Comparison of ENCODE assay signal across 20 cellular contexts in genomic region chr7:134366481-134366880, GRCh38. TPM values are rescaled to one million over a fixed set of nuclear protein-coding genes. Genes with fewer than 3 reads are reported as not detected.
DNase-seq lines count a peak whose midpoint lies in the region; ATAC-seq and TF ChIP-seq lines count a peak whose summit lies in the region.
"Had no signal": no experiment of that assay in that cellular context is flagged by ENCODE, and none has a peak within 500 bp of the region (broad histone marks: within the 10 kb centered on the region; RNA-seq: fewer than 3 reads in every experiment).

No MANE protein-coding gene starts in this region.

- no peaks in the 10 kb centered on the region for H3K79me1 ChIP-seq in trophoblast cell (ENCODE audit: low read length)

- H3K9me3 Mint-ChIP-seq in MCF 10A (ENCODE audit: unreplicated experiment): no peaks in the 10 kb centered on the region
- H3K9me3 Mint-ChIP-seq in CD4-positive, alpha-beta T cell: no peaks in the 10 kb centered on the region

- H4K12ac ChIP-seq in trophoblast cell (ENCODE audit: low read depth, low read length): no peak overlapping the region

- no peaks in the 10 kb centered on the region for H3K36me3 Mint-ChIP-seq in MCF 10A (ENCODE audit: insufficient read depth, unreplicated experiment)
- no peaks in the 10 kb centered on the region for H3K36me3 Mint-ChIP-seq in CD4-positive, alpha-beta T cell (ENCODE audit: low read depth)
- H3K36me3 Mint-ChIP-seq: CD14-positive monocyte had no signal

- H3K14ac ChIP-seq in trophoblast cell (ENCODE audit: low read length): no peak overlapping the region

- H2BK120ac ChIP-seq in trophoblast cell (ENCODE audit: insufficient read depth, low read length, poor library complexity): no peak overlapping the region

- no peak overlapping the region for H4K8ac ChIP-seq in trophoblast cell (ENCODE audit: low read depth, low read length)

- peaks cover 62% of the 10 kb centered on the region for H3K4me1 Mint-ChIP-seq in MCF 10A (ENCODE audit: insufficient read depth, unreplicated experiment)
- no peaks in the 10 kb centered on the region for H3K4me1 Mint-ChIP-seq in CD4-positive, alpha-beta T cell (ENCODE audit: low read depth)

- H3K36me3 ChIP-seq in breast epithelium: no peaks in the 10 kb centered on the region
- H3K36me3 ChIP-seq in mammary epithelial cell (ENCODE audit: insufficient read depth, low read length): no peaks in the 10 kb centered on the region
- H3K36me3 ChIP-seq in stomach: no peaks in the 10 kb centered on the region
- H3K36me3 ChIP-seq in trophoblast cell (ENCODE audit: control insufficient read depth in 1 of 2, insufficient read depth in 2 of 2, low read length in 2 of 2): no peaks in the 10 kb centered on the region
- H3K36me3 ChIP-seq: Peyer's patch had no signal

- no peaks in the 10 kb centered on the region for H3K27me3 Mint-ChIP-seq in MCF 10A (ENCODE audit: insufficient read depth, unreplicated experiment)
- peaks cover 43% of the 10 kb centered on the region for H3K27me3 Mint-ChIP-seq in CD4-positive, alpha-beta T cell

- no peak overlapping the region for H3K23ac ChIP-seq in trophoblast cell (ENCODE audit: low read length)

- in situ Hi-C loops in mammary epithelial cell (cut with MboI; ENCODE audit: low sequenced_read_pairs in 2 of 2): no loop called here

- H3K4me2 ChIP-seq in mammary epithelial cell (ENCODE audit: insufficient read depth, low read depth, low read length): no peak overlapping the region
- H3K4me2 ChIP-seq in trophoblast cell (ENCODE audit: low read length): no peak overlapping the region

- TF ChIP-seq POLR2A in breast epithelium (IDR thresholded peaks at IDR 0.05) (no peak), stomach (IDR thresholded peaks at IDR 0.05) (no peak)

- CTCF ChIA-PET in MCF 10A (lab: Yijun Ruan, JAX) (interaction anchor here (0.7 to 2.0 kb wide), 2 partner anchors 9 to 66 kb away, joined by 3 to 10 read pairs; no protein-coding TSS in a partner anchor), mammary epithelial cell (lab: Charles Lee; ENCODE audit: low non-redundant PET) (no interaction called here)
- CTCF ChIA-PET in CD4-positive, alpha-beta T cell (lab: Charles Lee): no interaction called here

- no peaks in the 10 kb centered on the region for H3K9me3 ChIP-seq in breast epithelium
- no peaks in the 10 kb centered on the region for H3K9me3 ChIP-seq in mammary epithelial cell (replicated peaks; ENCODE audit: insufficient read depth, low read length)
- no peaks in the 10 kb centered on the region for H3K9me3 ChIP-seq in stomach
- H3K9me3 ChIP-seq in trophoblast cell (ENCODE audit: insufficient read depth, low read depth, low read length): no peaks in the 10 kb centered on the region
- no peaks in the 10 kb centered on the region for H3K9me3 ChIP-seq in CD4-positive, alpha-beta T cell (ENCODE audit: control insufficient read depth, low read length)
- H3K9me3 ChIP-seq: Caco-2, Peyer's patch had no signal

- H2BK5ac ChIP-seq in trophoblast cell (ENCODE audit: low read depth, low read length, poor library complexity): no peak overlapping the region

- no peaks in the 10 kb centered on the region for H3K27me3 ChIP-seq in breast epithelium
- no peaks in the 10 kb centered on the region for H3K27me3 ChIP-seq in mammary epithelial cell (ENCODE audit: insufficient read depth, low read length)
- H3K27me3 ChIP-seq in stomach: no peaks in the 10 kb centered on the region
- no peaks in the 10 kb centered on the region for H3K27me3 ChIP-seq in trophoblast cell (ENCODE audit: insufficient read depth, low read length)
- H3K27me3 ChIP-seq in CD4-positive, alpha-beta T cell (ENCODE audit: control insufficient read depth, insufficient read depth, low read length): peaks cover 24% of the 10 kb centered on the region
- H3K27me3 ChIP-seq: Peyer's patch had no signal

- intact Hi-C loops in MCF 10A (cut with micrococcal nuclease): no loop called here
- intact Hi-C loops in breast epithelium (cut with DNase I; ENCODE audit: low total_unique reads): no loop called here
- intact Hi-C loops in mammary epithelial cell (cut with micrococcal nuclease): loop anchor here (5.0 to 10.0 kb wide), 2 partner anchors 146 to 512 kb away; no protein-coding TSS in a partner anchor
- intact Hi-C loops in stomach (cut with DNase I; ENCODE audit: low total_unique reads): no loop called here
- intact Hi-C loops in CD4-positive, alpha-beta T cell (cut with DNase I, micrococcal nuclease): no loop called here

- dilution Hi-C loops in mammary epithelial cell (cut with HindIII; ENCODE audit: low sequenced_read_pairs): no loop called here

- no peaks in the 10 kb centered on the region for H4K20me1 ChIP-seq in mammary epithelial cell (ENCODE audit: insufficient read depth, low read length)

- no peak overlapping the region for H2BK12ac ChIP-seq in trophoblast cell (ENCODE audit: low read length)

- no peak overlapping the region for H3K18ac ChIP-seq in trophoblast cell (ENCODE audit: low read length)

- H3K4ac ChIP-seq in trophoblast cell (ENCODE audit: low read depth, low read length): no peak overlapping the region

- no peak for TF ChIP-seq EP300 in stomach (IDR thresholded peaks at IDR 0.05)

- H2AFZ ChIP-seq in mammary epithelial cell (ENCODE audit: low read depth, low read length) (peak overlapping the region; percentile 71), trophoblast cell (ENCODE audit: insufficient read depth, low read length, poor library complexity) (no peak overlapping the region)

- DNase-seq in MCF 10A (ENCODE audit: unreplicated experiment) (peak; percentile 27), breast epithelium (ENCODE audit: low spot score in 2 of 2) (no peak), mammary epithelial cell (no peak), fibroblast of the aortic adventitia (ENCODE audit: low read depth) (peak; percentile 43), stomach (no peak), trophoblast cell (no peak), putamen (ENCODE audit: low spot score) (no peak)
- DNase-seq in CD4-positive, alpha-beta T cell: no peak
- DNase-seq: 8988T, Caco-2, KG1, NCI-H1105, NCI-H187 treated with DMSO at 0.1 percent for 48 hours, NCI-H2171, NCI-H446 treated with DMSO at 0.1 percent for 48 hours, NCI-H748 treated with DMSO at 0.1 percent for 48 hours, Peyer's patch, SIG-M5 had no signal

- peaks cover 0 to 9% of the 10 kb centered on the region in 2 donors for H3K4me1 ChIP-seq in breast epithelium
- peaks cover 52% of the 10 kb centered on the region for H3K4me1 ChIP-seq in mammary epithelial cell (ENCODE audit: insufficient read depth, low read length)
- peaks cover 11 to 46% (median 18%) of the 10 kb centered on the region in 4 donors for H3K4me1 ChIP-seq in stomach
- H3K4me1 ChIP-seq in trophoblast cell (ENCODE audit: control insufficient read depth in 1 of 2, insufficient read depth in 2 of 2, low read length in 2 of 2): no peaks in the 10 kb centered on the region

- no TSS peak for BruUV-seq in MCF 10A (replicated peaks; lab: Mats Ljungman, UMichigan)
- BruUV-seq in mammary epithelial cell (replicated peaks; lab: Mats Ljungman, UMichigan): no TSS peak

- ATAC-seq in CD4-positive, alpha-beta T cell (ENCODE audit: poor library complexity): no peak
- ATAC-seq: HCT116 had no signal

- H3K4me3 ChIP-seq in breast epithelium: no peak overlapping the region
- H3K4me3 ChIP-seq in mammary epithelial cell (replicated peaks in 1 of 3; ENCODE audit: insufficient read depth in 1 of 3, low read depth in 2 of 3, low read length in 3 of 3): no peak overlapping the region
- no peak overlapping the region for H3K4me3 ChIP-seq in fibroblast of the aortic adventitia (ENCODE audit: low read depth, low read length)
- H3K4me3 ChIP-seq in stomach: no peak overlapping the region
- no peak overlapping the region for H3K4me3 ChIP-seq in trophoblast cell (ENCODE audit: low read depth, low read length)
- H3K4me3 ChIP-seq: Peyer's patch had no signal

- H3K79me2 ChIP-seq in mammary epithelial cell (ENCODE audit: insufficient read depth, low read length) (no peaks in the 10 kb centered on the region), trophoblast cell (ENCODE audit: control insufficient read depth, insufficient read depth, low read length, poor library complexity) (no peaks in the 10 kb centered on the region)

- no peak overlapping the region for H3K9ac ChIP-seq in mammary epithelial cell (ENCODE audit: insufficient read depth, low read length)
- H3K9ac ChIP-seq in trophoblast cell (ENCODE audit: low read length): no peak overlapping the region

- H3K27ac Mint-ChIP-seq in MCF 10A (ENCODE audit: low read depth, unreplicated experiment): peak overlapping the region; percentile 88
- no peak overlapping the region for H3K27ac Mint-ChIP-seq in CD4-positive, alpha-beta T cell
- H3K27ac Mint-ChIP-seq: CD14-positive monocyte had no signal

- WGBS in mammary epithelial cell (ENCODE audit: low coverage, missing lambda C conversion rate): 100% methylated on average over 1 of the region's 1 CpG
- 86 to 100% (median 94%) methylated on average over 1 of the region's 1 CpG for WGBS in stomach, 5 donors
- no CpG with 5 or more reads among the region's 1 CpG for WGBS in trophoblast cell (ENCODE audit: extremely low coverage, insufficient coverage, insufficient read length)

- TF ChIP-seq CTCF in MCF 10A (IDR thresholded peaks at IDR 0.05; ENCODE audit: unreplicated experiment): no peak
- no peak for TF ChIP-seq CTCF in breast epithelium (IDR thresholded peaks at IDR 0.05)
- no peak for TF ChIP-seq CTCF in mammary epithelial cell (conservative IDR thresholded peaks at IDR 0.05 in 1 of 2, IDR thresholded peaks at IDR 0.05 in 1 of 2; ENCODE audit: extremely low read depth in 1 of 2, insufficient read depth in 1 of 2, low read depth in 1 of 2, low read length in 2 of 2)
- TF ChIP-seq CTCF in fibroblast of the aortic adventitia (IDR thresholded peaks at IDR 0.05; ENCODE audit: insufficient read depth, low read length): no peak
- no peak for TF ChIP-seq CTCF in stomach (IDR thresholded peaks at IDR 0.05)
- no peak for TF ChIP-seq CTCF in CD4-positive, alpha-beta T cell (IDR thresholded peaks at IDR 0.05)

- peak overlapping the region; percentile 21 for H3K4me3 Mint-ChIP-seq in MCF 10A (ENCODE audit: unreplicated experiment)
- no peak overlapping the region for H3K4me3 Mint-ChIP-seq in CD4-positive, alpha-beta T cell
- H3K4me3 Mint-ChIP-seq: CD14-positive monocyte had no signal

- H2AK5ac ChIP-seq in trophoblast cell (ENCODE audit: low read length): no peak overlapping the region

- POLR2A ChIA-PET in MCF 10A (lab: Yijun Ruan, JAX): interaction anchor here (0.7 to 2.6 kb wide), 4 partner anchors 9 to 165 kb away, joined by 3 to 8 read pairs (median 3); partner anchors contain the start of gene SLC35B4
- POLR2A ChIA-PET in CD4-positive, alpha-beta T cell (lab: Charles Lee): no interaction called here

- H3K27ac ChIP-seq in breast epithelium (no peak overlapping the region), mammary epithelial cell (ENCODE audit: insufficient read depth, low read depth, low read length) (peak overlapping the region; percentile 78), stomach (peak overlapping the region; percentile 58 to 84 (median 70)), trophoblast cell (ENCODE audit: low read depth, low read length) (no peak overlapping the region)
- no peak overlapping the region for H3K27ac ChIP-seq in CD4-positive, alpha-beta T cell (ENCODE audit: low read depth, low read length)

- no peak overlapping the region for H4K91ac ChIP-seq in trophoblast cell (ENCODE audit: low read depth, low read length)

RNA-seq across cellular contexts. Expression of gene SLC35B4, which starts 49.8 kb away (rescaled TPM):
- 18.6 and 24.5 TPM in 2 replicates for total RNA-seq in MCF 10A (2022)
- 10 to 100 TPM in 1 of 3 donors, 1 to 10 TPM in 2; 7.3 to 13.8 (median 8.5) TPM for total RNA-seq in breast epithelium
- total RNA-seq in mammary epithelial cell: 10 to 100 TPM; 16.3 to 22.6 TPM
- 16.3 TPM for polyA plus RNA-seq in mammary epithelial cell
- polyA minus RNA-seq in mammary epithelial cell: 84.0 TPM
- total RNA-seq in fibroblast of the aortic adventitia (ENCODE audit: low replicate concordance): 7.8 and 18.4 TPM in 2 replicates
- total RNA-seq in stomach: 10 to 100 TPM in 2 of 5 donors, 1 to 10 TPM in 3; 3.2 to 13.0 (median 8.3) TPM
- polyA plus RNA-seq in stomach: 1 to 10 TPM; 1.9 to 2.0 (median 2.0) TPM
- 23.3 and 24.1 TPM in 2 replicates for polyA plus RNA-seq in trophoblast cell (2013)
- 1 to 10 TPM; 5.8 to 7.8 TPM for total RNA-seq in CD4-positive, alpha-beta T cell

Comparison
In these comparisons a context has a peak if more than half of its experiments do, and no peak if none do; other contexts are left out.
1. DNase-seq: peak in MCF 10A (single experiment) and fibroblast of the aortic adventitia (single experiment); none in breast epithelium (0 of 2), mammary epithelial cell (single experiment), stomach (single experiment), trophoblast cell (0 of 2), CD4-positive, alpha-beta T cell (0 of 10) and putamen (single experiment).
2. H3K27ac ChIP-seq: peak in mammary epithelial cell (single experiment) and stomach (5 of 5); none in breast epithelium (0 of 2), trophoblast cell (single experiment) and CD4-positive, alpha-beta T cell (single experiment).